1 cellular context compared by ENCODE assay signal in the genomic region with DNA sequence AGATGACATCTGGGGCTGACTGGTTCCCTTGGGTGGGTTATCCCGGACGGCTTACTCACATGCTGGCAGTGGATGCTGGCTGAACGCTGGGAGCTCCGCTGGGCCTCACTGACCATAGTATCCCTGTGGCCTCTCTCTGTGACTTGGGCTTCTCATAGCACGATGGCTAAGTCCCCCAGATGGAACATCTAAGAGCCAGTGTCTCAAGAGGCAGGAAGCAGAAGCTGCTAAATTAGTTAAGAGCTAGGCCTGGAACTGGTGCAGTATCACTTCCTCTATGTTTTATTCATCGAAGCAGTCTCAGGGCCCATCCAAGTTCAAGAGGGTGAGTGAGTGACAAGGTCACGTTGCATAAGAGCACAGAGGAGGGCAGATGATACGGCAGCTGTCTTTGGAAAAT.
TF ChIP-seq lines count a peak whose summit lies in the region.

No MANE protein-coding gene starts in this region.

TF ChIP-seq in WTC11, 78 proteins besides CTCF, POLR2A, EP300 and RAD21 (continued from another document):
- TF ChIP-seq, protein P1, sequence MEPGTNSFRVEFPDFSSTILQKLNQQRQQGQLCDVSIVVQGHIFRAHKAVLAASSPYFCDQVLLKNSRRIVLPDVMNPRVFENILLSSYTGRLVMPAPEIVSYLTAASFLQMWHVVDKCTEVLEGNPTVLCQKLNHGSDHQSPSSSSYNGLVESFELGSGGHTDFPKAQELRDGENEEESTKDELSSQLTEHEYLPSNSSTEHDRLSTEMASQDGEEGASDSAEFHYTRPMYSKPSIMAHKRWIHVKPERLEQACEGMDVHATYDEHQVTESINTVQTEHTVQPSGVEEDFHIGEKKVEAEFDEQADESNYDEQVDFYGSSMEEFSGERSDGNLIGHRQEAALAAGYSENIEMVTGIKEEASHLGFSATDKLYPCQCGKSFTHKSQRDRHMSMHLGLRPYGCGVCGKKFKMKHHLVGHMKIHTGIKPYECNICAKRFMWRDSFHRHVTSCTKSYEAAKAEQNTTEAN (CRISPR knock-in tag; IDR thresholded peaks at IDR 0.05): no peak
- TF ChIP-seq HMGA2 (CRISPR knock-in tag; IDR thresholded peaks at IDR 0.05) (no peak), ZNF232 (CRISPR knock-in tag; IDR thresholded peaks at IDR 0.05) (no peak)
